ENCODE assay signal across 1 cellular context in genomic region chr2:71131387-71132166, GRCh38.
A peak's percentile ranks its signal among the peaks of the same experiment; 100 is the strongest.
TF ChIP-seq lines count a peak whose summit lies in the region.

No MANE protein-coding gene starts in this region.

TF ChIP-seq in HepG2, 621 proteins besides CTCF, POLR2A, EP300 and RAD21 (continued from another document):
- peak; percentile 72; the same call in 1 of the 2 replicates for TF ChIP-seq THRA (CRISPR knock-in tag; IDR thresholded peaks at IDR 0.05; ENCODE audit: borderline replicate concordance)
